In the genomic region with DNA sequence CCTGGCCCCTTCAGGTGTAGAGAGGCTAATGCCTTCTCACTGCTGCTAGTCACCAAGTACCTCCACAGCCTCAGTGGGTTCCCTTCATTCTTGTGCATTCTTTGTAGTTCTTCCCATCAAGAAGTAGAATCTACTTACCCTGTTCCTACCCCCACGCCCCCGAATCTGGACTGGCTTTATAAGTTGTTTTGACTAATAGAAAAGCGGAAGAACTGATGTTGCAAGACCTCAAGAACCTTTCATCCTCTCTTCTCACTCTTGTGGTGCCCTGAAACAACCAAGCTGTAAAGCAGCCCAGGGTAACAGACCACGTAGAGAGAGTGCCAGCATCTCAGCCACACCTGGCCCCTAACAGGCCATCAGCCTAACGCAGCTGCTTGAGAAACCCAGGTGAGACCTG, we compare ENCODE assay signal across 25 cellular contexts. TPM values are rescaled to one million over a fixed set of nuclear protein-coding genes. Genes with fewer than 3 reads are reported as not detected.
"Had no signal": no experiment of that assay in that cellular context is flagged by ENCODE, and none has a peak within 500 bp of the region (broad histone marks: within the 10 kb centered on the region; RNA-seq: fewer than 3 reads in every experiment).

No MANE protein-coding gene starts in this region.

- DNase-seq: activated B cell treated with CpG ODN at 0.5 μM for 24 hours; activated CD4-positive, alpha-beta T cell treated with anti-CD3 and anti-CD28 coated beads for 36 hours; activated CD4-positive, alpha-beta T cell treated with anti-CD3 and anti-CD28 coated beads, Interleukin-2, amount 50 U/mL, for 4 hours; activated CD8-positive, alpha-beta memory T cell treated with anti-CD3 and anti-CD28 coated beads for 24 hours; activated CD8-positive, alpha-beta memory T cell treated with anti-CD3 and anti-CD28 coated beads, Interleukin-2, amount 50 U/mL, for 4 hours; activated naive CD4-positive, alpha-beta T cell treated with anti-CD3 and anti-CD28 coated beads for 36 hours; activated naive CD8-positive, alpha-beta T cell treated with anti-CD3 and anti-CD28 coated beads, Interleukin-2, amount 10 ng/mL, durations not matched to agents 7 days and 5 days; activated T-cell treated with anti-CD3 and anti-CD28 coated beads, Interleukin-2, amount 50 U/mL, for 4 hours; amygdala; cerebellar nuclear complex; cortex of kidney; head of caudate nucleus; left ventricle myocardium superior; mammary epithelial cell; midbrain; natural killer cell; pancreas; psoas muscle; right cardiac atrium; stimulated activated CD4-positive, alpha-beta T cell treated with anti-CD3 and anti-CD28 coated beads, Interleukin-4, amount 100 ng/mL, for 4 hours; substantia nigra; T-helper 9 cell had no signal

- H3K27ac ChIP-seq: epithelial cell of prostate, gastroesophageal sphincter, pancreas, psoas muscle had no signal

- H3K27me3 ChIP-seq: gastroesophageal sphincter, pancreas, tibial nerve had no signal

- H3K4me3 ChIP-seq: gastroesophageal sphincter, pancreas, psoas muscle, tibial nerve had no signal

- H3K4me1 ChIP-seq: pancreas, psoas muscle had no signal

- ATAC-seq: activated CD4-positive, alpha-beta T cell treated with anti-CD3 and anti-CD28 coated beads for 36 hours; activated T-cell treated with anti-CD3 and anti-CD28 coated beads, Interleukin-2, amount 50 U/mL, for 4 hours; gastroesophageal sphincter; left ventricle myocardium superior; natural killer cell; pancreas; psoas muscle had no signal

- H3K9me3 ChIP-seq: gastroesophageal sphincter, pancreas, psoas muscle, tibial nerve had no signal

- H3K36me3 ChIP-seq: gastroesophageal sphincter, pancreas, tibial nerve had no signal

RNA-seq across cellular contexts. Expression of gene LAMB1, which starts 23.2 kb away (rescaled TPM):
- total RNA-seq: activated B cell treated with CpG ODN at 0.5 μM for 24 hours; activated naive CD8-positive, alpha-beta T cell treated with anti-CD3 and anti-CD28 coated beads, Interleukin-2, amount 10 ng/mL, durations not matched to agents 7 days and 5 days; natural killer cell had no signal
